Comparison of ENCODE assay signal across 26 cellular contexts in genomic region chr1:22436948-22437347, GRCh38.
"Had no signal": no experiment of that assay in that cellular context is flagged by ENCODE, and none has a peak within 500 bp of the region (broad histone marks: within the 10 kb centered on the region; RNA-seq: fewer than 3 reads in every experiment).

No MANE protein-coding gene starts in this region.

- H3K4me1 ChIP-seq: stomach, suprapubic skin, testis, thyroid gland, tibial artery, tibial nerve, transverse colon, upper lobe of left lung, upper lobe of right lung, uterus, vagina had no signal

- H3K36me3 ChIP-seq: stomach, suprapubic skin, thoracic aorta, thyroid gland, tibial artery, tibial nerve, transverse colon, upper lobe of left lung, upper lobe of right lung, uterus, vagina had no signal

- H3K4me3 ChIP-seq: stomach, suprapubic skin, testis, thoracic aorta, thyroid gland, tibial artery, tibial nerve, transverse colon, upper lobe of left lung, upper lobe of right lung, uterus, vagina had no signal

- DNase-seq: stimulated activated CD4-positive, alpha-beta T cell treated with anti-CD3 and anti-CD28 coated beads, Interleukin-2, amount 100 ng/mL, for 48 hours; stimulated activated CD4-positive, alpha-beta T cell treated with anti-CD3 and anti-CD28 coated beads, Interleukin-4, amount 100 ng/mL, for 1 hour; stimulated activated CD4-positive, alpha-beta T cell treated with anti-CD3 and anti-CD28 coated beads, Interleukin-4, amount 100 ng/mL, for 24 hours; stimulated activated CD4-positive, alpha-beta T cell treated with anti-CD3 and anti-CD28 coated beads, Interleukin-4, amount 100 ng/mL, for 4 hours; stimulated activated CD8-positive, alpha-beta memory T cell treated with anti-CD3 and anti-CD28 coated beads, Interleukin-4, amount 100 ng/mL, for 48 hours; stimulated activated naive B cell treated with anti-CD40 and anti-IgM and Interleukin-4, amounts not matched to agents 10 μg/mL and 1 μg/mL and 100 μg/mL, for 72 hours; stimulated activated naive CD4-positive, alpha-beta T cell; stimulated activated naive CD4-positive, alpha-beta T cell treated with Interleukin-2 at 50 U/mL for 16 hours; stimulated activated naive CD8-positive, alpha-beta T cell treated with anti-CD3 and anti-CD28 coated beads, Interleukin-15, amount 100 ng/mL, for 72 hours; stimulated activated naive CD8-positive, alpha-beta T cell treated with anti-CD3 and anti-CD28 coated beads, Interleukin-15, Interleukin-2, amounts not matched to agents 100 U/mL and 50 U/mL, for 24 hours; stomach; substantia nigra; testis; thyroid gland; tibial artery; transverse colon; upper lobe of left lung; upper lobe of right lung; uterus had no signal

- H3K9me3 ChIP-seq: suprapubic skin, testis, thyroid gland, vagina had no signal

- H3K27me3 ChIP-seq: stomach, suprapubic skin, testis, thyroid gland, tibial artery, upper lobe of left lung, upper lobe of right lung, uterus, vagina had no signal

- ATAC-seq: stimulated activated effector memory CD8-positive, alpha-beta T cell treated with anti-CD3 and anti-CD28 coated beads, Interleukin-12 subunit alpha, Interleukin-12 subunit beta, amount 100 ng/mL, for 72 hours; stimulated activated memory B cell treated with anti-CD40 and anti-IgM and Interleukin-4, amounts not matched to agents 10 μg/mL and 1 μg/mL and 100 μg/mL, for 72 hours; stimulated activated naive B cell treated with anti-CD40 and anti-IgM and Interleukin-4, amounts not matched to agents 10 μg/mL and 1 μg/mL and 100 μg/mL, for 72 hours; stimulated activated naive CD8-positive, alpha-beta T cell treated with anti-CD3 and anti-CD28 coated beads, Interleukin-15, amount 100 ng/mL, for 72 hours; stimulated activated naive CD8-positive, alpha-beta T cell treated with anti-CD3 and anti-CD28 coated beads, Interleukin-15, Interleukin-2, amounts not matched to agents 100 U/mL and 50 U/mL, for 24 hours; upper lobe of right lung had no signal

- H3K27ac ChIP-seq: stomach, suprapubic skin, testis, thoracic aorta, thyroid gland, tibial artery, tibial nerve, transverse colon, upper lobe of left lung, upper lobe of right lung, uterus, vagina had no signal

- FAIRE-seq: urothelium cell line had no signal
